Comparison of ENCODE assay signal across 8 cellular contexts in the genomic region with DNA sequence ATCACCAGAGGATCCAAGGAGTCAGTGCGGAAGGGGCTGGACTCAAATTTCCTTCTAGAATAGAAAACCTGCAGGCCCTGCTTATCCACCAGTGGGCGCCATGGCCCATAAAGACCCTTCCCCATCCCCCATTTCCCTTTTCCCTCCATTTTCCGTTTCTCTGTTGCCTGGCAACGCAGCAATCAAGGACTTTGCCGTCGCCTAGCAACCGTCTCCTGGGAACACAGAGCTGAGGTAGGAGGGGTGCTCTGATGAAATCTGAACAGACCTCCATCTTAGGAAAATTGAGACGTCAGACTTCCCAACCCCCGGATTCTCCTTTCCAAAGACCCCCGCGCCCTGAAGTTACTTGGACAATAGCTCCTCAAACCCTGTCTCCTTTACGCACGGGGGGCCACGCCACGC. TPM values are rescaled to one million over a fixed set of nuclear protein-coding genes. Genes with fewer than 3 reads are reported as not detected.
DNase-seq lines count a peak whose midpoint lies in the region; ATAC-seq and TF ChIP-seq lines count a peak whose summit lies in the region.

No MANE protein-coding gene starts in this region.

- no peaks in the 10 kb centered on the region for H3K36me3 Mint-ChIP-seq in neural crest cell (ENCODE audit: low read depth)

- peaks cover 30% of the 10 kb centered on the region for H3K27me3 Mint-ChIP-seq in neural crest cell (ENCODE audit: low read depth)

- DNase-seq in DMS 273 treated with DMSO at 0.1 percent for 48 hours (lab: John Stamatoyannopoulos, UW) = peak; percentile 78
- peak; percentile 90 for DNase-seq in NCI-H510A treated with DMSO at 0.1 percent for 48 hours (lab: John Stamatoyannopoulos, UW)
- peak; percentile 52 for DNase-seq in activated T-helper 1 cell treated with Interleukin-2 at 50 U/mL for 16 hours (ENCODE audit: low read depth)
- DNase-seq in foreskin fibroblast = peak in 1 of 2 donors; percentile 75
- DNase-seq in neural crest cell (ENCODE audit: low read depth, low spot score) = peak; percentile 96

- TF ChIP-seq CTCF in foreskin fibroblast (IDR thresholded peaks at IDR 0.05; ENCODE audit: low read depth, low read length) (peak; percentile 35), neural crest cell (conservative IDR thresholded peaks at IDR 0.05) (peak; percentile 77)

- ATAC-seq in HG03097 (IDR thresholded peaks at IDR 0.05; ENCODE audit: low FRiP score, unreplicated experiment) = peak; percentile 6
- ATAC-seq in GM19395 (IDR thresholded peaks at IDR 0.05; ENCODE audit: unreplicated experiment) = no peak
- no peak for ATAC-seq in GM19035 (IDR thresholded peaks at IDR 0.05; ENCODE audit: unreplicated experiment)

- peak overlapping the region; percentile 99 for H3K27ac Mint-ChIP-seq in neural crest cell (ENCODE audit: unreplicated experiment)

- H3K4me3 ChIP-seq in foreskin fibroblast (ENCODE audit: low read depth in 1 of 2, low read length in 2 of 2) = peak overlapping the region; percentile 71 to 79

- H3K4me1 Mint-ChIP-seq in neural crest cell = peaks cover 68% of the 10 kb centered on the region

- H3K9me3 Mint-ChIP-seq in neural crest cell = no peaks in the 10 kb centered on the region

- H3K4me3 Mint-ChIP-seq in neural crest cell = peak overlapping the region; percentile 91

RNA-seq across cellular contexts. Expression of a gene that starts 5.7 kb away (rescaled TPM):
- 49.4 and 51.4 TPM in 2 replicates for total RNA-seq in neural crest cell

RNA-seq across cellular contexts. Expression of a gene that starts 5.8 kb away (rescaled TPM):
- 215 and 220 TPM in 2 replicates for total RNA-seq in neural crest cell

RNA-seq across cellular contexts. Expression of a gene that starts 20.4 kb away (rescaled TPM):
- 130 and 140 TPM in 2 replicates for total RNA-seq in neural crest cell

RNA-seq across cellular contexts. Expression of a gene that starts 25.4 kb away (rescaled TPM):
- total RNA-seq in neural crest cell = 72.7 and 75.2 TPM in 2 replicates

RNA-seq across cellular contexts. Expression of a gene that starts 28.4 kb away (rescaled TPM):
- 470 and 479 TPM in 2 replicates for total RNA-seq in neural crest cell
